ENCODE assay signal across 8 cellular contexts in the genomic region with DNA sequence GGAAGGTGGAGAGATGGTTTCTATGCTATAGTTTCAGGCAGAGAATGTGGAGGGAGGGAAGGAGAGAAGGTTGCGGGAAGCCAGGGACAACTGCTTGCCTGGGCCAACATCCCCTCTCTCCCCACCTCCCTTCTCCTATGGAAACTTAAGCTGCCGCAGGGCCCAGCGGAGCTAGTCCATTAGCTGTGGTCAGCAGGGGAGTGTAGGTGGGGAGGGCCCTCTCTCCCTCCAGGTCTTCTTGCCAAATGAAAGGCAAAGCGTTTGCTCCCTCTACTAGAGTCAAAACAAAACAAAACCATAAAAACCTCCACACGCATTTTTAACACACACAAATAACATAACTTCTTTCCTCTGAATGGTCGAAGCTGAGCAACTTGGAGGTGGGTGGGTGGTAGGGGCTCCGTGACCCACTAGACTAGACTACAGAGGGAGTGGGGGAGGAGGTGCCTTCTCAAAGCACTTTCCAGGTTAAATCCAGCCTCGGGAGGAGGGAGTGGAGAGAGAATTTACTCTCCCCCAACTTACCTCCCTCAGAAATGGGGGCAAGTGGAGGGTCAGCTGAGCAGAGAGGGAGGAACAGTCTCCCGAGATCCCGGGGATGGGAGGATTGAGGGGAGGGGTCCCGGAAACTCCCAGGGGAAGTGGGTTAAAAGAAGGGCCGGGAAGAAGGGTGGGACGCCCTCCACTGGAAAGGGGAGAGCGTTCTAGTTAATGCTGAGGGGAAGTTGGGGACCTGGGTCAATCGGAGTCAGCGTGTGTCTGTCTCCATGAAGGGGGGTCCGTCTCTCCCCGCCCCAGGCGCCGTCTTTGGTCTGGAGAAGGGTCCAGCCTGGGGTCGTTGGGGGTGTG. TPM values are rescaled to one million over a fixed set of nuclear protein-coding genes. Genes with fewer than 3 reads are reported as not detected.
DNase-seq lines count a peak whose midpoint lies in the region; ATAC-seq and TF ChIP-seq lines count a peak whose summit lies in the region.

No MANE protein-coding gene starts in this region.

- H3K9me3 ChIP-seq in right atrium auricular region (no peaks in the 10 kb centered on the region), vagina (no peaks in the 10 kb centered on the region)

- peak overlapping the region; percentile 47 for H3K27ac Mint-ChIP-seq in mesothelial cell of epicardium

- DNase-seq in right atrium auricular region (ENCODE audit: low spot score) = no peak
- DNase-seq in left cardiac atrium = no peak
- DNase-seq in cardiac fibroblast (ENCODE audit: low read depth in 2 of 2) = peak; percentile 8 to 36
- no peak for DNase-seq in mesothelial cell of epicardium (ENCODE audit: low spot score in 2 of 2, unreplicated experiment in 2 of 2)
- no peak for DNase-seq in vagina (ENCODE audit: extremely low spot score in 2 of 2)
- DNase-seq in inferior parietal cortex (ENCODE audit: extremely low spot score) = no peak
- DNase-seq in amygdala (lab: John Stamatoyannopoulos, UW) = no peak
- no peak for DNase-seq in stimulated activated CD4-positive, alpha-beta T cell treated with anti-CD3 and anti-CD28 coated beads, Interleukin-2, amount 100 ng/mL, for 24 hours

- H3K27me3 Mint-ChIP-seq in mesothelial cell of epicardium (ENCODE audit: low read depth) = no peaks in the 10 kb centered on the region

- intact Hi-C loops in left cardiac atrium (cut with DNase I) = no loop called here
- intact Hi-C loops in vagina (cut with DNase I) = no loop called here

- H3K4me3 Mint-ChIP-seq in mesothelial cell of epicardium = peak overlapping the region; percentile 85

- TF ChIP-seq POLR2A in vagina (IDR thresholded peaks at IDR 0.05) = no peak

- H3K27ac ChIP-seq in right atrium auricular region (peak overlapping the region; percentile 75 to 88), vagina (peak overlapping the region; percentile 95)

- TF ChIP-seq CTCF in right atrium auricular region (IDR thresholded peaks at IDR 0.05) (no peak), cardiac fibroblast (IDR thresholded peaks at IDR 0.05; ENCODE audit: low read depth, low read length) (no peak), mesothelial cell of epicardium (IDR thresholded peaks at IDR 0.05; ENCODE audit: unreplicated experiment) (no peak), vagina (IDR thresholded peaks at IDR 0.05) (no peak)

- H3K4me3 ChIP-seq in right atrium auricular region (peak overlapping the region; percentile 64 to 79), cardiac fibroblast (replicated peaks in 1 of 2; ENCODE audit: low read depth in 2 of 2, low read length in 2 of 2) (peak overlapping the region; percentile 88 to 92), vagina (peak overlapping the region; percentile 69 to 75)

- ATAC-seq in left cardiac atrium = no peak

- H3K27me3 ChIP-seq in right atrium auricular region (no peaks in the 10 kb centered on the region), vagina (no peaks in the 10 kb centered on the region)

- H3K4me1 Mint-ChIP-seq in mesothelial cell of epicardium = peaks cover 52% of the 10 kb centered on the region

- H3K4me1 ChIP-seq in right atrium auricular region = peaks cover 0 to 40% of the 10 kb centered on the region in 2 donors
- H3K4me1 ChIP-seq in vagina = peaks cover 69% of the 10 kb centered on the region

- H3K36me3 ChIP-seq in right atrium auricular region (no peaks in the 10 kb centered on the region), vagina (no peaks in the 10 kb centered on the region)

- H3K36me3 Mint-ChIP-seq in mesothelial cell of epicardium = no peaks in the 10 kb centered on the region

- no peaks in the 10 kb centered on the region for H3K9me3 Mint-ChIP-seq in mesothelial cell of epicardium

RNA-seq across cellular contexts. Expression of gene CACNB3, which starts 4.6 kb away (rescaled TPM):
- 1 to 10 TPM; 6.1 to 7.0 TPM for total RNA-seq in right atrium auricular region
- total RNA-seq in left cardiac atrium = 1 to 10 TPM; 8.8 to 9.5 TPM
- 107 to 114 TPM (median 113 TPM) in 3 replicates for total RNA-seq in mesothelial cell of epicardium
- 36.1 TPM for total RNA-seq in vagina

RNA-seq across cellular contexts. Expression of gene ADCY6, which starts 24.8 kb away (rescaled TPM):
- total RNA-seq in right atrium auricular region (10 to 100 TPM; 76.4 to 81.6 TPM), left cardiac atrium (100 to 1,000 TPM in 1 of 2 donors, 10 to 100 TPM in 1; 51.5 to 113 TPM), mesothelial cell of epicardium (65.4 to 69.2 TPM (median 66.1 TPM) in 3 replicates), vagina (30.0 TPM)

RNA-seq across cellular contexts. Expression of gene DDX23, which starts 38.3 kb away (rescaled TPM):
- total RNA-seq in right atrium auricular region (10 to 100 TPM; 28.3 to 34.2 TPM), left cardiac atrium (10 to 100 TPM; 34.7 to 37.5 TPM), mesothelial cell of epicardium (88.5 to 106 TPM (median 97.9 TPM) in 3 replicates), vagina (57.9 TPM)

RNA-seq across cellular contexts. Expression of gene RND1, which starts 52.0 kb away (rescaled TPM):
- total RNA-seq in right atrium auricular region = under 1 TPM in 1 of 2 donors, not detected in 1; 0.70 TPM
- total RNA-seq in left cardiac atrium = under 1 TPM; 0.56 to 0.79 TPM
- 14.9 to 15.8 TPM (median 15.0 TPM) in 3 replicates for total RNA-seq in mesothelial cell of epicardium
- 3.9 TPM for total RNA-seq in vagina

Comparison
In these comparisons a context has a peak if more than half of its experiments do, and no peak if none do; other contexts are left out.
1. DNase-seq: peak in cardiac fibroblast (2 of 2); none in right atrium auricular region (single experiment), left cardiac atrium (single experiment), mesothelial cell of epicardium (0 of 2), vagina (0 of 2), inferior parietal cortex (single experiment), amygdala (0 of 56) and stimulated activated CD4-positive, alpha-beta T cell treated with anti-CD3 and anti-CD28 coated beads, Interleukin-2, amount 100 ng/mL, for 24 hours (0 of 2).
2. Peak in every context shown above with its lines, with median percentiles within 50 percentile points of each other: H3K4me3 ChIP-seq.